23 cellular contexts compared by ENCODE assay signal in genomic region chr1:118258975-118259374, GRCh38.
"Had no signal": no experiment of that assay in that cellular context is flagged by ENCODE, and none has a peak within 500 bp of the region (broad histone marks: within the 10 kb centered on the region; RNA-seq: fewer than 3 reads in every experiment).

No MANE protein-coding gene starts in this region.

- H3K9me3 Mint-ChIP-seq: dendritic cell treated with granulocyte-macrophage colony-stimulating factor and Interleukin-4, amounts not matched to agents 40 ng/mL and 50 ng/mL, for 4 days; mesothelial cell of epicardium had no signal

- ATAC-seq: foreskin keratinocyte, gastroesophageal sphincter, heart right ventricle, left cardiac atrium, left lung, left ventricle myocardium superior, lower lobe of right lung, mucosa of descending colon had no signal

- H3K36me3 Mint-ChIP-seq: immature natural killer cell, mesothelial cell of epicardium, naive B cell had no signal

- H3K4me3 Mint-ChIP-seq: dendritic cell treated with granulocyte-macrophage colony-stimulating factor and Interleukin-4, amounts not matched to agents 40 ng/mL and 50 ng/mL, for 4 days; immature natural killer cell; mesothelial cell of epicardium had no signal

- H3K4me3 ChIP-seq: colonic mucosa, esophagus muscularis mucosa, gastroesophageal sphincter, heart right ventricle, left lung, lower lobe of right lung, mucosa of descending colon had no signal

- H3K4me1 Mint-ChIP-seq: immature natural killer cell, naive B cell had no signal

- DNase-seq: colonic mucosa; cortex of kidney; effector memory CD4-positive, alpha-beta T cell; foreskin keratinocyte; glutamatergic neuron; head of caudate nucleus; heart right ventricle; hippocampal formation; immature natural killer cell; islet precursor cell; kidney; kidney glomerular epithelial cell; left cardiac atrium; left lung; left ventricle myocardium superior; lower lobe of right lung; mesenchymal stem cell; mucosa of descending colon; naive B cell had no signal

- H3K27ac ChIP-seq: colonic mucosa, esophagus muscularis mucosa, foreskin keratinocyte, gastroesophageal sphincter, heart right ventricle, left lung, lower lobe of right lung had no signal

- H3K27ac Mint-ChIP-seq: dendritic cell treated with granulocyte-macrophage colony-stimulating factor and Interleukin-4, amounts not matched to agents 40 ng/mL and 50 ng/mL, for 4 days; immature natural killer cell; mesothelial cell of epicardium; naive B cell had no signal

- H3K4me1 ChIP-seq: colonic mucosa, esophagus muscularis mucosa, foreskin keratinocyte, gastroesophageal sphincter, heart right ventricle, left lung had no signal

- H3K27me3 Mint-ChIP-seq: dendritic cell treated with granulocyte-macrophage colony-stimulating factor and Interleukin-4, amounts not matched to agents 40 ng/mL and 50 ng/mL, for 4 days; naive B cell had no signal

- H3K27me3 ChIP-seq: colonic mucosa, esophagus muscularis mucosa, foreskin keratinocyte, gastroesophageal sphincter, heart right ventricle, left lung had no signal

- H3K36me3 ChIP-seq: colonic mucosa, esophagus muscularis mucosa, gastroesophageal sphincter, heart right ventricle, left lung, lower lobe of right lung had no signal

- H3K9me3 ChIP-seq: colonic mucosa, esophagus muscularis mucosa, gastroesophageal sphincter, left lung, lower lobe of right lung, mucosa of descending colon had no signal
